Comparison of ENCODE assay signal across 2 cellular contexts in genomic region chr11:44400431-44400830, GRCh38.
TF ChIP-seq lines count a peak whose summit lies in the region.

No MANE protein-coding gene starts in this region.

TF ChIP-seq in HepG2, 621 proteins besides CTCF, POLR2A, EP300 and RAD21:
- TF ChIP-seq, protein P1, sequence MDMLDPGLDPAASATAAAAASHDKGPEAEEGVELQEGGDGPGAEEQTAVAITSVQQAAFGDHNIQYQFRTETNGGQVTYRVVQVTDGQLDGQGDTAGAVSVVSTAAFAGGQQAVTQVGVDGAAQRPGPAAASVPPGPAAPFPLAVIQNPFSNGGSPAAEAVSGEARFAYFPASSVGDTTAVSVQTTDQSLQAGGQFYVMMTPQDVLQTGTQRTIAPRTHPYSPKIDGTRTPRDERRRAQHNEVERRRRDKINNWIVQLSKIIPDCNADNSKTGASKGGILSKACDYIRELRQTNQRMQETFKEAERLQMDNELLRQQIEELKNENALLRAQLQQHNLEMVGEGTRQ (IDR thresholded peaks at IDR 0.05; ENCODE audit: low read depth, low read length): peak; percentile 32; the same call in 1 of the 2 replicates
- TF ChIP-seq, protein P1 (CRISPR knock-in tag; IDR thresholded peaks at IDR 0.05; ENCODE audit: borderline replicate concordance): no peak
- TF ChIP-seq SMARCC2 (IDR thresholded peaks at IDR 0.05): no peak
TF ChIP-seq in HepG2: peak in this region for 1.

TF ChIP-seq in K562, 482 proteins besides CTCF, POLR2A, EP300 and RAD21 (continued from another document and continues in another):
- TF ChIP-seq ETV5 (CRISPR knock-in tag; IDR thresholded peaks at IDR 0.05; ENCODE audit: low read depth) (no peak), FOS (IDR thresholded peaks at IDR 0.05; ENCODE audit: extremely low read depth, insufficient read length) (peak; percentile 46), HNRNPUL1 (IDR thresholded peaks at IDR 0.05; ENCODE audit: low read length) (no peak), ZNF282 (CRISPR knock-in tag; IDR thresholded peaks at IDR 0.05) (no peak), ZSCAN29 (IDR thresholded peaks at IDR 0.05) (no peak), TAF15 (IDR thresholded peaks at IDR 0.05; ENCODE audit: low read depth, low read length) (no peak), ZNF644 (tag; IDR thresholded peaks at IDR 0.05; ENCODE audit: low read depth) (no peak), ATF1 (CRISPR knock-in tag; IDR thresholded peaks at IDR 0.05) (no peak), ATF1 (tag; IDR thresholded peaks at IDR 0.05) (no peak), THRB (CRISPR knock-in tag; conservative IDR thresholded peaks at IDR 0.05) (no peak), RAD51 (IDR thresholded peaks at IDR 0.05; ENCODE audit: borderline replicate concordance, low read depth) (peak; percentile 98), PATZ1 (CRISPR knock-in tag; IDR thresholded peaks at IDR 0.05; ENCODE audit: borderline replicate concordance) (no peak), TAF9B (IDR thresholded peaks at IDR 0.05; ENCODE audit: partially characterized antibody) (no peak), PPARD (CRISPR knock-in tag; IDR thresholded peaks at IDR 0.05) (no peak), ELF1 (tag; IDR thresholded peaks at IDR 0.05) (no peak), ZBTB1 (CRISPR knock-in tag; IDR thresholded peaks at IDR 0.05; ENCODE audit: borderline replicate concordance, low read depth) (no peak), NFATC3 (IDR thresholded peaks at IDR 0.05) (no peak), L3MBTL2 (IDR thresholded peaks at IDR 0.05) (peak; percentile 40; the same call in 1 of the 2 replicates), MYC (IDR thresholded peaks at IDR 0.05; ENCODE audit: low read depth, low read length) (no peak), MYC (CRISPR knock-in tag; IDR thresholded peaks at IDR 0.05; ENCODE audit: borderline replicate concordance, low read depth) (no peak), ILK (tag; IDR thresholded peaks at IDR 0.05; ENCODE audit: borderline replicate concordance, low read depth) (no peak), CBX3 (IDR thresholded peaks at IDR 0.05; ENCODE audit: borderline replicate concordance in 1 of 2, low read length in 2 of 2) (peak in 1 of 2 experiments; percentile 30; a peak in 1 of 3 replicates), SMARCC2 (IDR thresholded peaks at IDR 0.05; ENCODE audit: low read depth) (no peak), SMAD3 (CRISPR knock-in tag; conservative IDR thresholded peaks at IDR 0.05) (no peak), CREB3L1 (IDR thresholded peaks at IDR 0.05; ENCODE audit: borderline replicate concordance, low read depth) (no peak), CBFA2T2 (conservative IDR thresholded peaks at IDR 0.05) (peak; percentile 81), KAT2B (IDR thresholded peaks at IDR 0.05; ENCODE audit: low read depth, low read length) (no peak), RCOR1 (IDR thresholded peaks at IDR 0.05; ENCODE audit: borderline replicate concordance in 1 of 2, low read depth in 2 of 2, low read length in 2 of 2) (no peak), POU5F1 (IDR thresholded peaks at IDR 0.05; ENCODE audit: borderline replicate concordance, low read depth, low read length, partially characterized antibody) (no peak), ELK1 (CRISPR knock-in tag; IDR thresholded peaks at IDR 0.05) (no peak), NFRKB (IDR thresholded peaks at IDR 0.05; ENCODE audit: low read depth) (no peak), ZNF408 (CRISPR knock-in tag; IDR thresholded peaks at IDR 0.05; ENCODE audit: low read depth) (no peak), SFPQ (IDR thresholded peaks at IDR 0.05; ENCODE audit: low read depth, low read length) (no peak), MIER1 (IDR thresholded peaks at IDR 0.05; ENCODE audit: low read depth) (no peak), E4F1 (CRISPR knock-in tag; IDR thresholded peaks at IDR 0.05; ENCODE audit: borderline replicate concordance) (no peak), HDAC6 (IDR thresholded peaks at IDR 0.05; ENCODE audit: low read depth, low read length) (no peak)
- TF ChIP-seq, protein P2, sequence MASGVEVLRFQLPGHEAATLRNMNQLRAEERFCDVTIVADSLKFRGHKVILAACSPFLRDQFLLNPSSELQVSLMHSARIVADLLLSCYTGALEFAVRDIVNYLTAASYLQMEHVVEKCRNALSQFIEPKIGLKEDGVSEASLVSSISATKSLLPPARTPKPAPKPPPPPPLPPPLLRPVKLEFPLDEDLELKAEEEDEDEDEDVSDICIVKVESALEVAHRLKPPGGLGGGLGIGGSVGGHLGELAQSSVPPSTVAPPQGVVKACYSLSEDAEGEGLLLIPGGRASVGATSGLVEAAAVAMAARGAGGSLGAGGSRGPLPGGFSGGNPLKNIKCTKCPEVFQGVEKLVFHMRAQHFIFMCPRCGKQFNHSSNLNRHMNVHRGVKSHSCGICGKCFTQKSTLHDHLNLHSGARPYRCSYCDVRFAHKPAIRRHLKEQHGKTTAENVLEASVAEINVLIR (CRISPR knock-in tag; IDR thresholded peaks at IDR 0.05): no peak
- TF ChIP-seq, protein P3, sequence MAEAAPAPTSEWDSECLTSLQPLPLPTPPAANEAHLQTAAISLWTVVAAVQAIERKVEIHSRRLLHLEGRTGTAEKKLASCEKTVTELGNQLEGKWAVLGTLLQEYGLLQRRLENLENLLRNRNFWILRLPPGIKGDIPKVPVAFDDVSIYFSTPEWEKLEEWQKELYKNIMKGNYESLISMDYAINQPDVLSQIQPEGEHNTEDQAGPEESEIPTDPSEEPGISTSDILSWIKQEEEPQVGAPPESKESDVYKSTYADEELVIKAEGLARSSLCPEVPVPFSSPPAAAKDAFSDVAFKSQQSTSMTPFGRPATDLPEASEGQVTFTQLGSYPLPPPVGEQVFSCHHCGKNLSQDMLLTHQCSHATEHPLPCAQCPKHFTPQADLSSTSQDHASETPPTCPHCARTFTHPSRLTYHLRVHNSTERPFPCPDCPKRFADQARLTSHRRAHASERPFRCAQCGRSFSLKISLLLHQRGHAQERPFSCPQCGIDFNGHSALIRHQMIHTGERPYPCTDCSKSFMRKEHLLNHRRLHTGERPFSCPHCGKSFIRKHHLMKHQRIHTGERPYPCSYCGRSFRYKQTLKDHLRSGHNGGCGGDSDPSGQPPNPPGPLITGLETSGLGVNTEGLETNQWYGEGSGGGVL (CRISPR knock-in tag; IDR thresholded peaks at IDR 0.05): no peak
- TF ChIP-seq, protein P4, sequence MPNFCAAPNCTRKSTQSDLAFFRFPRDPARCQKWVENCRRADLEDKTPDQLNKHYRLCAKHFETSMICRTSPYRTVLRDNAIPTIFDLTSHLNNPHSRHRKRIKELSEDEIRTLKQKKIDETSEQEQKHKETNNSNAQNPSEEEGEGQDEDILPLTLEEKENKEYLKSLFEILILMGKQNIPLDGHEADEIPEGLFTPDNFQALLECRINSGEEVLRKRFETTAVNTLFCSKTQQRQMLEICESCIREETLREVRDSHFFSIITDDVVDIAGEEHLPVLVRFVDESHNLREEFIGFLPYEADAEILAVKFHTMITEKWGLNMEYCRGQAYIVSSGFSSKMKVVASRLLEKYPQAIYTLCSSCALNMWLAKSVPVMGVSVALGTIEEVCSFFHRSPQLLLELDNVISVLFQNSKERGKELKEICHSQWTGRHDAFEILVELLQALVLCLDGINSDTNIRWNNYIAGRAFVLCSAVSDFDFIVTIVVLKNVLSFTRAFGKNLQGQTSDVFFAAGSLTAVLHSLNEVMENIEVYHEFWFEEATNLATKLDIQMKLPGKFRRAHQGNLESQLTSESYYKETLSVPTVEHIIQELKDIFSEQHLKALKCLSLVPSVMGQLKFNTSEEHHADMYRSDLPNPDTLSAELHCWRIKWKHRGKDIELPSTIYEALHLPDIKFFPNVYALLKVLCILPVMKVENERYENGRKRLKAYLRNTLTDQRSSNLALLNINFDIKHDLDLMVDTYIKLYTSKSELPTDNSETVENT (CRISPR knock-in tag; IDR thresholded peaks at IDR 0.05): no peak
- TF ChIP-seq, protein P5, sequence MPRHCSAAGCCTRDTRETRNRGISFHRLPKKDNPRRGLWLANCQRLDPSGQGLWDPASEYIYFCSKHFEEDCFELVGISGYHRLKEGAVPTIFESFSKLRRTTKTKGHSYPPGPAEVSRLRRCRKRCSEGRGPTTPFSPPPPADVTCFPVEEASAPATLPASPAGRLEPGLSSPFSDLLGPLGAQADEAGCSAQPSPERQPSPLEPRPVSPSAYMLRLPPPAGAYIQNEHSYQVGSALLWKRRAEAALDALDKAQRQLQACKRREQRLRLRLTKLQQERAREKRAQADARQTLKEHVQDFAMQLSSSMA (CRISPR knock-in tag; IDR thresholded peaks at IDR 0.05): no peak
